13 cellular contexts compared by ENCODE assay signal in genomic region chr12:4567073-4567881, GRCh38.
A peak's percentile ranks its signal among the peaks of the same experiment; 100 is the strongest.
DNase-seq lines count a peak whose midpoint lies in the region; ATAC-seq and TF ChIP-seq lines count a peak whose summit lies in the region.
"Had no signal": no experiment of that assay in that cellular context is flagged by ENCODE, and none has a peak within 500 bp of the region (broad histone marks: within the 10 kb centered on the region; RNA-seq: fewer than 3 reads in every experiment).

No MANE protein-coding gene starts in this region.

- no peak for TF ChIP-seq POLR2A in GM18505 (IDR thresholded peaks at IDR 0.05; ENCODE audit: borderline replicate concordance, extremely low read depth, insufficient read depth, insufficient read length)

- in situ Hi-C loops in GM13977 (cut with MboI; ENCODE audit: low pct_unique_long_range_greater_than_20kb, low sequenced_read_pairs, unreplicated experiment): no loop called here

- TF ChIP-seq CTCF in GM13977 (IDR thresholded peaks at IDR 0.05; ENCODE audit: extremely low read depth, insufficient read depth, missing control alignments): no peak

- peak; percentile 84 for DNase-seq in SIG-M5 (lab: John Stamatoyannopoulos, UW)
- peak; percentile 79 for DNase-seq in medulla oblongata (ENCODE audit: extremely low spot score)
- DNase-seq in GM13977 (ENCODE audit: low spot score): no peak
- DNase-seq in NCI-H1694 treated with DMSO at 0.1 percent for 48 hours (lab: John Stamatoyannopoulos, UW): no peak
- DNase-seq: activated effector memory CD4-positive, alpha-beta T cell treated with Interleukin-2 at 50 U/mL for 16 hours; DMS 273 treated with DMSO at 0.1 percent for 48 hours; SK-N-SH; small intestine had no signal

- peak; percentile 68 for ATAC-seq in GM18505 (IDR thresholded peaks at IDR 0.05; ENCODE audit: unreplicated experiment)
- ATAC-seq in HG02610 (IDR thresholded peaks at IDR 0.05; ENCODE audit: unreplicated experiment): peak; percentile 45
- no peak for ATAC-seq in HG03045 (IDR thresholded peaks at IDR 0.05; ENCODE audit: unreplicated experiment)
- ATAC-seq in GM18520 (IDR thresholded peaks at IDR 0.05; ENCODE audit: unreplicated experiment): no peak
- ATAC-seq: HCT116 had no signal

Comparison
In these comparisons a context has a peak if more than half of its experiments do, and no peak if none do; other contexts are left out.
1. ATAC-seq: peak in GM18505 (single experiment) and HG02610 (single experiment); none in HG03045 (single experiment) and GM18520 (single experiment).
2. DNase-seq: peak in SIG-M5 (single experiment) and medulla oblongata (single experiment); none in GM13977 (single experiment) and NCI-H1694 treated with DMSO at 0.1 percent for 48 hours (single experiment).